ENCODE assay signal across 36 cellular contexts in the genomic region with DNA sequence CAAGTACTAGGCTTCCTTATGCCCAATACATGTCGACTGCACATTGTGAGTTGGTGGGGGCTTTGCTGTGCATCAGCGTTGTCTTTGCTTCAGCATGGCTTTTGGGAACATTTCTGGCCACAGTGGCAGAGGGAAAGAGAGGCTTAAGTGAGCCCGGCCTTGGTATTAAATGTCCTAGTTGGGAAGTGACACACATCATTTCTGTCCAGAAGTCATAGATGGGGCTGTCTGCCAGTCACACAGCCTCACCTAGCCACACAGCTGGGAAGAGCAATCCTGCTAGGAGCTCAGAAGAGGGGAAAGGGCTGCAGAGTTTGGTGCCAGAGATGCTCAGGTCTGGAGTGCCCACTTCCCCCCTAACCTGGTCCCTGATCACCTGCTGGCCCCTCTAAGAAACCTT. TPM values are rescaled to one million over a fixed set of nuclear protein-coding genes. Genes with fewer than 3 reads are reported as not detected.
"Had no signal": no experiment of that assay in that cellular context is flagged by ENCODE, and none has a peak within 500 bp of the region (broad histone marks: within the 10 kb centered on the region; RNA-seq: fewer than 3 reads in every experiment).

No MANE protein-coding gene starts in this region.

- H3K4me1 Mint-ChIP-seq: endodermal cell; stimulated activated naive B cell treated with anti-CD40 and anti-IgM and Interleukin-4, amounts not matched to agents 10 μg/mL and 1 μg/mL and 100 μg/mL, for 72 hours had no signal

- ATAC-seq: activated T-cell treated with anti-CD3 and anti-CD28 coated beads, Interleukin-2, amount 50 U/mL, for 72 hours; body of pancreas; esophagus mucosa; foreskin keratinocyte; heart right ventricle; left lung; lower lobe of right lung; stimulated activated naive B cell treated with anti-CD40 and anti-IgM and Interleukin-4, amounts not matched to agents 10 μg/mL and 1 μg/mL and 100 μg/mL, for 72 hours had no signal

- H3K27ac ChIP-seq: adrenal gland, body of pancreas, cardiac muscle cell, foreskin keratinocyte, heart right ventricle, left lung, lower lobe of right lung, neutrophil, sigmoid colon, stomach, suprapubic skin, tibial artery, upper lobe of right lung, VCaP had no signal

- H3K27ac Mint-ChIP-seq: activated naive CD4-positive, alpha-beta T cell treated with anti-CD3 and anti-CD28 coated beads for 36 hours; activated naive CD8-positive, alpha-beta T cell treated with anti-CD3 and anti-CD28 coated beads for 36 hours; activated T-cell treated with anti-CD3 and anti-CD28 coated beads, Interleukin-2, amount 50 U/mL, for 72 hours; endodermal cell; progenitor cell of endocrine pancreas; stimulated activated naive B cell treated with anti-CD40 and anti-IgM and Interleukin-4, amounts not matched to agents 10 μg/mL and 1 μg/mL and 100 μg/mL, for 72 hours had no signal

- H3K4me3 ChIP-seq: adrenal gland, body of pancreas, cardiac muscle cell, heart right ventricle, left lung, lower lobe of right lung, sigmoid colon, stomach, suprapubic skin, tibial artery, upper lobe of right lung had no signal

- H3K9me3 ChIP-seq: adrenal gland, body of pancreas, heart right ventricle, left lung, lower lobe of right lung, neutrophil, sigmoid colon, stomach, suprapubic skin, tibial artery, upper lobe of right lung had no signal

- H3K4me3 Mint-ChIP-seq: activated naive CD4-positive, alpha-beta T cell treated with anti-CD3 and anti-CD28 coated beads for 36 hours; activated naive CD8-positive, alpha-beta T cell treated with anti-CD3 and anti-CD28 coated beads for 36 hours; activated T-cell treated with anti-CD3 and anti-CD28 coated beads, Interleukin-2, amount 50 U/mL, for 72 hours; endodermal cell; naive thymus-derived CD8-positive, alpha-beta T cell; stimulated activated naive B cell treated with anti-CD40 and anti-IgM and Interleukin-4, amounts not matched to agents 10 μg/mL and 1 μg/mL and 100 μg/mL, for 72 hours; T-cell had no signal

- H3K36me3 ChIP-seq: neutrophil had no signal

- H3K27me3 ChIP-seq: adrenal gland, body of pancreas, cardiac muscle cell, foreskin keratinocyte, heart right ventricle, left lung, neutrophil, sigmoid colon, stomach, suprapubic skin, tibial artery, upper lobe of right lung had no signal

- H3K4me1 ChIP-seq: adrenal gland, body of pancreas, foreskin keratinocyte, left lung, tibial artery, upper lobe of right lung had no signal

- DNase-seq: activated CD4-positive, alpha-beta T cell treated with anti-CD3 and anti-CD28 coated beads for 4 hours; activated CD4-positive, alpha-beta T cell treated with anti-CD3 and anti-CD28 coated beads, Interleukin-2, amount 50 U/mL, for 4 hours; activated effector memory CD4-positive, alpha-beta T cell treated with Interleukin-2 at 50 U/mL for 16 hours; activated naive CD4-positive, alpha-beta T cell treated with anti-CD3 and anti-CD28 coated beads for 36 hours; activated naive CD8-positive, alpha-beta T cell treated with anti-CD3 and anti-CD28 coated beads for 36 hours; activated T-cell treated with anti-CD3 and anti-CD28 coated beads for 4 hours; activated T-cell treated with anti-CD3 and anti-CD28 coated beads, Interleukin-2, amount 50 U/mL, for 72 hours; adrenal gland; body of pancreas; endodermal cell; foreskin keratinocyte; heart right ventricle; kidney glomerular epithelial cell; lower lobe of right lung; mesenchymal stem cell; naive thymus-derived CD8-positive, alpha-beta T cell; sigmoid colon; small intestine; stimulated activated CD4-positive, alpha-beta T cell treated with anti-CD3 and anti-CD28 coated beads, Interleukin-4, amount 100 ng/mL, for 4 hours; stimulated activated CD8-positive, alpha-beta memory T cell treated with anti-CD3 and anti-CD28 coated beads, Interleukin-4, amount 100 ng/mL, for 48 hours; stimulated activated naive B cell treated with anti-CD40 and anti-IgM and Interleukin-4, amounts not matched to agents 10 μg/mL and 1 μg/mL and 100 μg/mL, for 72 hours; stomach; T-cell had no signal

- H3K9me3 Mint-ChIP-seq: activated naive CD4-positive, alpha-beta T cell treated with anti-CD3 and anti-CD28 coated beads for 36 hours; activated naive CD8-positive, alpha-beta T cell treated with anti-CD3 and anti-CD28 coated beads for 36 hours; activated T-cell treated with anti-CD3 and anti-CD28 coated beads, Interleukin-2, amount 50 U/mL, for 72 hours; endodermal cell; naive thymus-derived CD8-positive, alpha-beta T cell; stimulated activated naive B cell treated with anti-CD40 and anti-IgM and Interleukin-4, amounts not matched to agents 10 μg/mL and 1 μg/mL and 100 μg/mL, for 72 hours; T-cell had no signal

- H3K27me3 Mint-ChIP-seq: activated naive CD8-positive, alpha-beta T cell treated with anti-CD3 and anti-CD28 coated beads for 36 hours; naive thymus-derived CD8-positive, alpha-beta T cell; progenitor cell of endocrine pancreas; T-cell had no signal

- H3K36me3 Mint-ChIP-seq: activated naive CD8-positive, alpha-beta T cell treated with anti-CD3 and anti-CD28 coated beads for 36 hours; naive thymus-derived CD8-positive, alpha-beta T cell; stimulated activated naive B cell treated with anti-CD40 and anti-IgM and Interleukin-4, amounts not matched to agents 10 μg/mL and 1 μg/mL and 100 μg/mL, for 72 hours; T-cell had no signal

RNA-seq across cellular contexts. Expression of a gene that starts 27.6 kb away (rescaled TPM):
- total RNA-seq: activated naive CD4-positive, alpha-beta T cell treated with anti-CD3 and anti-CD28 coated beads for 36 hours; activated naive CD8-positive, alpha-beta T cell treated with anti-CD3 and anti-CD28 coated beads for 36 hours; activated T-cell treated with anti-CD3 and anti-CD28 coated beads, Interleukin-2, amount 50 U/mL, for 72 hours; adrenal gland; aorta; cardiac muscle cell; cerebellum; endodermal cell; foreskin keratinocyte; glomerular endothelial cell; left lung; naive thymus-derived CD8-positive, alpha-beta T cell; osteocyte; progenitor cell of endocrine pancreas; sigmoid colon; suprapubic skin; T-cell had no signal
- polyA plus RNA-seq: naive thymus-derived CD8-positive, alpha-beta T cell had no signal
